9 cellular contexts compared by ENCODE assay signal in the genomic region with DNA sequence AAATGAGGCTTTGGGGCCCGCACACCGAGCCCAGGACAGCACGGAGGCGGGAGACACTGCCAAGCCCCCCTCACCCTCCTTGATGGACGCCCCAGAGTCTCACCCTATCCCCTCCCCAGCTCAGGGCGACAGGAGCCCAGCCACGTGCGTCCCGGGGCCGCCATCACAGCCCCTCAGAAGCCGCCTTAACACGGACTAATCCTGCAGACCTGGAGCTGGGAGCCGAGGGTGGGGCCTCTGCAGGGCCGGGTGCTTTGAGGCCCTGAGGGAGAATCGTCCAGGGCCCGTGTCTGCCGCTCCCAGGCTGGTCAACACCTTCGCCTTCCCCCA.
"Had no signal": no experiment of that assay in that cellular context is flagged by ENCODE, and none has a peak within 500 bp of the region (broad histone marks: within the 10 kb centered on the region; RNA-seq: fewer than 3 reads in every experiment).

No MANE protein-coding gene starts in this region.

- H3K4me1 ChIP-seq: HAP-1 had no signal

- H2AFZ ChIP-seq: GM23248, GM23338 had no signal

- H3K36me3 ChIP-seq: HAP-1 had no signal

- ATAC-seq: GM23338, HCT116 had no signal

- H3K27ac ChIP-seq: GM23248 had no signal

- H3K9ac ChIP-seq: GM23248 had no signal

- H3K4me2 ChIP-seq: GM23338 had no signal

- H3K9me3 ChIP-seq: HAP-1 had no signal

- H3K4me3 ChIP-seq: GM23248, GM23338, HAP-1 had no signal

- DNase-seq: GM23248, GOT3, H7, H9, HCEC 1CT, HFFc6 had no signal
